Comparison of ENCODE assay signal across 1 cellular context in the genomic region with DNA sequence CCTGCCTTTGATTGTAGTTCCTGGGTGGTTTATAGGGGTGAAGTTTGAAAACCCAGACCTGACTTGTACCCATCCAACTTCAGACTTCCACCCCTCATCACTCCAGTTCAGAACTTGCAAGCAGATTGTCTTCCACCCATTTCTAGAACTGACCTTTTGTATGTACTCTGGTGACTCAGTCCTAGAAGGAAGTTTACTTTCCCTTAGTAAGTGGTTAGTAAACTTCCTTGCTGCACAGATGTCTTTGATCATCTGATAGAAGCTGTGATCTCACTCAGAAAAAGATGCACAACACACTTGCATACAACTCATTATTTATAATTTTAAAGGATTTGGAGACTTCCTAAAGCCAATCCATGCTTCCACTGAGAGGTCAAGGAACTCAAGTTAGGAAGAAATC.
TF ChIP-seq lines count a peak whose summit lies in the region.

No MANE protein-coding gene starts in this region.

TF ChIP-seq in IMR-90, 13 proteins besides CTCF, POLR2A, EP300 and RAD21:
- TF ChIP-seq USF2 (IDR thresholded peaks at IDR 0.05; ENCODE audit: low read depth, low read length) (no peak), ELK1 (IDR thresholded peaks at IDR 0.05; ENCODE audit: borderline replicate concordance, low read depth, low read length) (no peak), CEBPB (IDR thresholded peaks at IDR 0.05; ENCODE audit: low read depth, low read length) (no peak), MXI1 (IDR thresholded peaks at IDR 0.05; ENCODE audit: borderline replicate concordance, low read depth, low read length) (no peak), BHLHE40 (IDR thresholded peaks at IDR 0.05; ENCODE audit: low read depth, low read length) (no peak), CHD1 (IDR thresholded peaks at IDR 0.05; ENCODE audit: low read depth, low read length) (no peak), RCOR1 (IDR thresholded peaks at IDR 0.05; ENCODE audit: insufficient replicate concordance, low read length) (no peak), FOS (IDR thresholded peaks at IDR 0.05; ENCODE audit: low read depth, low read length) (no peak), SMC3 (IDR thresholded peaks at IDR 0.05; ENCODE audit: low read depth, low read length) (no peak), RFX5 (IDR thresholded peaks at IDR 0.05; ENCODE audit: low read depth, low read length) (no peak), NFE2L2 (IDR thresholded peaks at IDR 0.05; ENCODE audit: low read depth, low read length) (no peak), MAFK (IDR thresholded peaks at IDR 0.05; ENCODE audit: low read depth, low read length) (no peak), MAZ (IDR thresholded peaks at IDR 0.05; ENCODE audit: borderline replicate concordance, low read depth, low read length) (no peak)
